8 cellular contexts compared by ENCODE assay signal in the genomic region with DNA sequence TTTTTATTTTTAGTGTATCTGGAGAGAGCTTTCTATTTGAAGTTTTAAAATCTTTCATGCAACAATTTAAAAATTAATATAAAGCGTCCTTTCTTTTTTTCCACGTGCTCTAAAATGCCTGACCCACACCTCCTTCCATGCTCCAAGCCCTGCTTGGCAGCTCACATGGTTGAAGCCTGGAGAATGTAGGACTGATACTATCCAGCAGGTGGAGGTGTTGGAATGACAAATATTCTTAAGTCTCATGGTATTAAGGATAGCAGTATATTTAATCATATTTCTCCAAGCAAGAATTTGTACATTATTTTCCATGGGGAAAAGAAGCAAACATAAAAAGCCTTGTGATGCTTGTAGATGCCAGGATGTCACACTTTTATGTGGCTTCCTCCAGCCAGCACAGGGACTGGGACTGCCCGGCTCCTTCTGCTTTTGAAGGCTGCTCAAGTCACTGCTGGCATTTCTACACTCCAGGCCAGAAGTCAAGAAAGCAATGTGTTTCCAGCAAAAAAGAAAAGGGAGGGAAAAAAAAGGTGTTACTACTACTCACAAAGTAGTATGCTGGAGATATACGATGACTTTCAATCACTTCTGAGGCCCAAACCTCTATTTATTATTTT. TPM values are rescaled to one million over a fixed set of nuclear protein-coding genes. Genes with fewer than 3 reads are reported as not detected.
DNase-seq lines count a peak whose midpoint lies in the region; ATAC-seq, FAIRE-seq and TF ChIP-seq lines count a peak whose summit lies in the region.

No MANE protein-coding gene starts in this region.

- no peak for TF ChIP-seq POLR2A in vagina (IDR thresholded peaks at IDR 0.05)

- no peaks in the 10 kb centered on the region for H3K4me1 ChIP-seq in vagina

- no peaks in the 10 kb centered on the region for H3K9me3 Mint-ChIP-seq in activated T-helper 17 cell treated with anti-CD3 and anti-CD28 coated beads, Interleukin-2, amount 50 U/mL, for 72 hours

- no peaks in the 10 kb centered on the region for H3K27me3 Mint-ChIP-seq in activated T-helper 17 cell treated with anti-CD3 and anti-CD28 coated beads, Interleukin-2, amount 50 U/mL, for 72 hours

- DNase-seq in D721Med (ENCODE audit: insufficient read length, low spot score) (no peak), NCI-H2171 treated with DMSO at 0.1 percent for 48 hours (lab: John Stamatoyannopoulos, UW) (peak; percentile 51), T47D (ENCODE audit: low read depth in 1 of 2, low spot score in 1 of 2) (peak; percentile 52 to 88), kidney glomerular epithelial cell (lab: John Stamatoyannopoulos, UW) (peak; percentile 61), vagina (ENCODE audit: extremely low spot score in 2 of 2) (no peak)

- no peaks in the 10 kb centered on the region for H3K27me3 ChIP-seq in vagina

- TF ChIP-seq CTCF in D721Med (IDR thresholded peaks at IDR 0.05; ENCODE audit: insufficient read depth, missing control alignments) (peak; percentile 36), vagina (IDR thresholded peaks at IDR 0.05) (peak; percentile 21 to 27 (median 22))

- no peak for FAIRE-seq in D721Med (lab: Jason Lieb, UNC)

- H3K4me3 ChIP-seq in vagina: no peak overlapping the region

- no peak overlapping the region for H3K27ac ChIP-seq in vagina

- H3K4me3 Mint-ChIP-seq in activated T-helper 17 cell treated with anti-CD3 and anti-CD28 coated beads, Interleukin-2, amount 50 U/mL, for 72 hours: no peak overlapping the region

- in situ Hi-C loops in T47D (cut with HindIII; ENCODE audit: low pct_unique_long_range_greater_than_20kb, low sequenced_read_pairs): no loop called here

- H3K36me3 Mint-ChIP-seq in activated T-helper 17 cell treated with anti-CD3 and anti-CD28 coated beads, Interleukin-2, amount 50 U/mL, for 72 hours (ENCODE audit: low read depth): peaks cover 99% of the 10 kb centered on the region

- H3K4me1 Mint-ChIP-seq in activated T-helper 17 cell treated with anti-CD3 and anti-CD28 coated beads, Interleukin-2, amount 50 U/mL, for 72 hours: no peaks in the 10 kb centered on the region

- ATAC-seq in GM21786 (IDR thresholded peaks at IDR 0.05; ENCODE audit: unreplicated experiment) (peak; percentile 51), HG02610 (IDR thresholded peaks at IDR 0.05; ENCODE audit: unreplicated experiment) (no peak)
- ATAC-seq in activated T-helper 17 cell treated with anti-CD3 and anti-CD28 coated beads, Interleukin-2, amount 50 U/mL, for 72 hours (replicated peaks): no peak

- H3K36me3 ChIP-seq in vagina: peaks cover 0 to 40% of the 10 kb centered on the region in 2 donors

- H3K27ac Mint-ChIP-seq in activated T-helper 17 cell treated with anti-CD3 and anti-CD28 coated beads, Interleukin-2, amount 50 U/mL, for 72 hours: no peak overlapping the region

- H3K9me3 ChIP-seq in vagina: no peaks in the 10 kb centered on the region

- intact Hi-C loops in vagina (cut with DNase I): no loop called here

RNA-seq across cellular contexts. Expression of a gene that starts 49.7 kb away (rescaled TPM):
- 61.4 TPM for total RNA-seq in vagina
- 10 to 100 TPM; 40.4 to 94.2 TPM for total RNA-seq in activated T-helper 17 cell treated with anti-CD3 and anti-CD28 coated beads, Interleukin-2, amount 50 U/mL, for 72 hours

RNA-seq across cellular contexts. Expression of a gene that starts 50.2 kb away (rescaled TPM):
- 13.8 TPM for total RNA-seq in vagina
- 10 to 100 TPM; 10.0 to 10.2 TPM for total RNA-seq in activated T-helper 17 cell treated with anti-CD3 and anti-CD28 coated beads, Interleukin-2, amount 50 U/mL, for 72 hours

RNA-seq across cellular contexts. Expression of a gene that starts 57.8 kb away (rescaled TPM):
- 13.8 TPM for total RNA-seq in vagina
- 1 to 10 TPM; 1.1 to 2.5 TPM for total RNA-seq in activated T-helper 17 cell treated with anti-CD3 and anti-CD28 coated beads, Interleukin-2, amount 50 U/mL, for 72 hours

Comparison
In these comparisons a context has a peak if more than half of its experiments do, and no peak if none do; other contexts are left out.
1. DNase-seq: peak in NCI-H2171 treated with DMSO at 0.1 percent for 48 hours (single experiment), T47D (2 of 2) and kidney glomerular epithelial cell (single experiment); none in D721Med (single experiment) and vagina (0 of 2).